In the genomic region with DNA sequence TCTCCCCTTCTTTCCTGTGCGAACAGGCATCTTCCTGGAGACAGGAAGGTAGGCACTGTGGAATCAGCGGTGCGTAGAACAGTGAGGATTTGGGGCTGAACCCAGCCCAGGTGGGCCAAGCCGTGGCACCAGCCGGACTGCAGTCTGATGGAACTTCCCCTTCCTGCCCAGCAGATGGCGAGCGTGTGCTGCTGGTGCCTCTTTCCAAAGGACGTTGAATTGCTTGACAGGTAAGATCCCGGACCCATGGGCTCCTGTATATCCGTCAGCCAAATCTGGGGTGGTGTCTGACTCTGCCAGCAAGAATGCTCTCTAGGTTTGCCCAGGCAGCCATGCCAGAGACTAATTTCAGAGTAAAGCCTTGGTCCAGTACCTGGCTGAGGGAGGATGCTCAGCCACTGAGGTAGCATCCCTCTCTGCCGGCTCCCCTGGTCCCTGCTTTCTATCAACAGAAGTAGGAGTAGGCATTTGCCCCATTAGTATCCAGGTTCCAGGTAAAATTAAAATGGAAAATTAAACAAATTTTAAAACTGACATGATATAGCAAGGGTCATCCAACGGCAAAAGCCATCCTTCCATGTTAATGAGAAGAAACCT, we compare ENCODE assay signal across 9 cellular contexts. TPM values are rescaled to one million over a fixed set of nuclear protein-coding genes. Genes with fewer than 3 reads are reported as not detected.
DNase-seq lines count a peak whose midpoint lies in the region; ATAC-seq and TF ChIP-seq lines count a peak whose summit lies in the region.
"Had no signal": no experiment of that assay in that cellular context is flagged by ENCODE, and none has a peak within 500 bp of the region (broad histone marks: within the 10 kb centered on the region; RNA-seq: fewer than 3 reads in every experiment).

No MANE protein-coding gene starts in this region.

- peak; percentile 92 for TF ChIP-seq CTCF in AG09319 (IDR thresholded peaks at IDR 0.05; ENCODE audit: low read depth, low read length)
- peak; percentile 90 for TF ChIP-seq CTCF in GM13977 (IDR thresholded peaks at IDR 0.05; ENCODE audit: extremely low read depth, insufficient read depth, missing control alignments)
- peak; percentile 88 for TF ChIP-seq CTCF in osteocyte (IDR thresholded peaks at IDR 0.05)

- in situ Hi-C loops in GM13977 (cut with MboI; ENCODE audit: low pct_unique_long_range_greater_than_20kb, low sequenced_read_pairs, unreplicated experiment): loop anchor here (5.0 kb wide), 1 partner anchor 65 kb away; no protein-coding TSS in a partner anchor

- H3K27me3 Mint-ChIP-seq in osteocyte (ENCODE audit: unreplicated experiment): peaks cover 39% of the 10 kb centered on the region

- ATAC-seq in HG02981 (IDR thresholded peaks at IDR 0.05; ENCODE audit: unreplicated experiment): no peak

- H3K9me3 Mint-ChIP-seq in osteocyte (ENCODE audit: unreplicated experiment): no peaks in the 10 kb centered on the region
- H3K9me3 Mint-ChIP-seq: dendritic cell treated with granulocyte-macrophage colony-stimulating factor and Interleukin-4, amounts not matched to agents 40 ng/mL and 50 ng/mL, for 4 days had no signal

- H3K4me1 Mint-ChIP-seq in osteocyte (ENCODE audit: unreplicated experiment): no peaks in the 10 kb centered on the region

- no peaks in the 10 kb centered on the region for H3K36me3 Mint-ChIP-seq in osteocyte (ENCODE audit: unreplicated experiment)

- no peak overlapping the region for H3K4me3 Mint-ChIP-seq in osteocyte (ENCODE audit: unreplicated experiment)
- H3K4me3 Mint-ChIP-seq: dendritic cell treated with granulocyte-macrophage colony-stimulating factor and Interleukin-4, amounts not matched to agents 40 ng/mL and 50 ng/mL, for 4 days had no signal

- no peak for DNase-seq in AG09319 (ENCODE audit: extremely low read depth, low read depth)
- DNase-seq in GM13977 (ENCODE audit: low spot score): peak; percentile 85
- DNase-seq in NCI-H2107 treated with DMSO at 0.1 percent for 48 hours (lab: John Stamatoyannopoulos, UW; ENCODE audit: unreplicated experiment): peak; percentile 45
- DNase-seq in activated CD8-positive, alpha-beta memory T cell treated with anti-CD3 and anti-CD28 coated beads for 24 hours: peak; percentile 68
- peak; percentile 18 for DNase-seq in fibroblast of peridontal ligament (ENCODE audit: extremely low read depth)
- no peak for DNase-seq in osteocyte (ENCODE audit: extremely low spot score, unreplicated experiment)
- no peak for DNase-seq in dedifferentiated amniotic fluid mesenchymal stem cell (ENCODE audit: extremely low spot score)

- H3K27ac Mint-ChIP-seq in osteocyte (ENCODE audit: unreplicated experiment): no peak overlapping the region
- H3K27ac Mint-ChIP-seq: dendritic cell treated with granulocyte-macrophage colony-stimulating factor and Interleukin-4, amounts not matched to agents 40 ng/mL and 50 ng/mL, for 4 days had no signal

RNA-seq across cellular contexts. Expression of gene KCNA5, which starts 21.1 kb away (rescaled TPM):
- total RNA-seq in osteocyte: not detected in 2 replicates

Comparison
In these comparisons a context has a peak if more than half of its experiments do, and no peak if none do; other contexts are left out.
1. DNase-seq: peak in GM13977 (single experiment), NCI-H2107 treated with DMSO at 0.1 percent for 48 hours (single experiment), activated CD8-positive, alpha-beta memory T cell treated with anti-CD3 and anti-CD28 coated beads for 24 hours (single experiment) and fibroblast of peridontal ligament (single experiment); none in AG09319 (single experiment), osteocyte (single experiment) and dedifferentiated amniotic fluid mesenchymal stem cell (single experiment).
2. Peak in every context shown above with its lines, with median percentiles within 50 percentile points of each other: CTCF ChIP-seq.